ENCODE assay signal across 1 cellular context in the genomic region with DNA sequence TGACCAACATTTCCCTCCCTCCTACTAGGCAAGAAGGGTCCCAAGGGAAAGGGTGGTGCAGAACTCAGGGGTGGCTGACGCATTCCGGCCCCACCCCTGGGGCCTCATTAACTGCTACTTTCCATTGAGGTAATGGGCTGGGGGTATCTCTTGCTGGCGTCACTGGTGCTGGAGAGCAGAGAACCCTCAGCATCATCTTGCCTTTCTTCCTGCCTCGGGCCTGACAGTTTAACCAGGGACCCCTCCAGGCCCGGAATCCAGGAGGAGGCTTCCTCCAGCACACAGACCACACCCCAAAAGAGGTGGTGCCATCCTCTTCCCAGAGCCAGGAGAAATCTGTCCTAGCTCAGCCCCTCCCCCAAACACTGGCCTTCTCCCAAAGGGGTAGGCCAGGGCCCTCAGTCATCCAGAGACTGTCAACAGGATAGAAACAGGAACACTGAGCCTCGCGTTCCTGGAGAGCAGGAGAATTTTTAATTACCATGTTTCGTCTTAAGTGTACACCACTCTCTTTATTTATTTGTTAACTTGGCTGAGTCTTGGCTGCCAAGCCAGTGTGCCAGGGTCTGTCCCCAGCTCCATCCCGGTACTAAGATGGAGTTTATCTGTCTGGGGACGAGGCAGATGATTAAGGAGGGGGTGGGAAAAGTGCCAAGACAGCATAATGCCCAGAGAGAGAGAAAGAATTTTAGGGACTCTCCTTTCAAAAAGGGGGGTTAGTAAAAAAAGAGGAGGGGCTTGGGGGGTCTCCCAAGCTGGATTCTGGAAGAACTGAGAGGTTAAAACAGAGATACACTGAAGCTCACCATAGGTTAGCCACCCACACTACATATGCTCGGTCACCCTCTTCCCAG.
TF ChIP-seq lines count a peak whose summit lies in the region.

No MANE protein-coding gene starts in this region.

TF ChIP-seq in GM23338, 12 proteins besides CTCF, POLR2A, EP300 and RAD21 (continued from another document):
- TF ChIP-seq, protein P1, sequence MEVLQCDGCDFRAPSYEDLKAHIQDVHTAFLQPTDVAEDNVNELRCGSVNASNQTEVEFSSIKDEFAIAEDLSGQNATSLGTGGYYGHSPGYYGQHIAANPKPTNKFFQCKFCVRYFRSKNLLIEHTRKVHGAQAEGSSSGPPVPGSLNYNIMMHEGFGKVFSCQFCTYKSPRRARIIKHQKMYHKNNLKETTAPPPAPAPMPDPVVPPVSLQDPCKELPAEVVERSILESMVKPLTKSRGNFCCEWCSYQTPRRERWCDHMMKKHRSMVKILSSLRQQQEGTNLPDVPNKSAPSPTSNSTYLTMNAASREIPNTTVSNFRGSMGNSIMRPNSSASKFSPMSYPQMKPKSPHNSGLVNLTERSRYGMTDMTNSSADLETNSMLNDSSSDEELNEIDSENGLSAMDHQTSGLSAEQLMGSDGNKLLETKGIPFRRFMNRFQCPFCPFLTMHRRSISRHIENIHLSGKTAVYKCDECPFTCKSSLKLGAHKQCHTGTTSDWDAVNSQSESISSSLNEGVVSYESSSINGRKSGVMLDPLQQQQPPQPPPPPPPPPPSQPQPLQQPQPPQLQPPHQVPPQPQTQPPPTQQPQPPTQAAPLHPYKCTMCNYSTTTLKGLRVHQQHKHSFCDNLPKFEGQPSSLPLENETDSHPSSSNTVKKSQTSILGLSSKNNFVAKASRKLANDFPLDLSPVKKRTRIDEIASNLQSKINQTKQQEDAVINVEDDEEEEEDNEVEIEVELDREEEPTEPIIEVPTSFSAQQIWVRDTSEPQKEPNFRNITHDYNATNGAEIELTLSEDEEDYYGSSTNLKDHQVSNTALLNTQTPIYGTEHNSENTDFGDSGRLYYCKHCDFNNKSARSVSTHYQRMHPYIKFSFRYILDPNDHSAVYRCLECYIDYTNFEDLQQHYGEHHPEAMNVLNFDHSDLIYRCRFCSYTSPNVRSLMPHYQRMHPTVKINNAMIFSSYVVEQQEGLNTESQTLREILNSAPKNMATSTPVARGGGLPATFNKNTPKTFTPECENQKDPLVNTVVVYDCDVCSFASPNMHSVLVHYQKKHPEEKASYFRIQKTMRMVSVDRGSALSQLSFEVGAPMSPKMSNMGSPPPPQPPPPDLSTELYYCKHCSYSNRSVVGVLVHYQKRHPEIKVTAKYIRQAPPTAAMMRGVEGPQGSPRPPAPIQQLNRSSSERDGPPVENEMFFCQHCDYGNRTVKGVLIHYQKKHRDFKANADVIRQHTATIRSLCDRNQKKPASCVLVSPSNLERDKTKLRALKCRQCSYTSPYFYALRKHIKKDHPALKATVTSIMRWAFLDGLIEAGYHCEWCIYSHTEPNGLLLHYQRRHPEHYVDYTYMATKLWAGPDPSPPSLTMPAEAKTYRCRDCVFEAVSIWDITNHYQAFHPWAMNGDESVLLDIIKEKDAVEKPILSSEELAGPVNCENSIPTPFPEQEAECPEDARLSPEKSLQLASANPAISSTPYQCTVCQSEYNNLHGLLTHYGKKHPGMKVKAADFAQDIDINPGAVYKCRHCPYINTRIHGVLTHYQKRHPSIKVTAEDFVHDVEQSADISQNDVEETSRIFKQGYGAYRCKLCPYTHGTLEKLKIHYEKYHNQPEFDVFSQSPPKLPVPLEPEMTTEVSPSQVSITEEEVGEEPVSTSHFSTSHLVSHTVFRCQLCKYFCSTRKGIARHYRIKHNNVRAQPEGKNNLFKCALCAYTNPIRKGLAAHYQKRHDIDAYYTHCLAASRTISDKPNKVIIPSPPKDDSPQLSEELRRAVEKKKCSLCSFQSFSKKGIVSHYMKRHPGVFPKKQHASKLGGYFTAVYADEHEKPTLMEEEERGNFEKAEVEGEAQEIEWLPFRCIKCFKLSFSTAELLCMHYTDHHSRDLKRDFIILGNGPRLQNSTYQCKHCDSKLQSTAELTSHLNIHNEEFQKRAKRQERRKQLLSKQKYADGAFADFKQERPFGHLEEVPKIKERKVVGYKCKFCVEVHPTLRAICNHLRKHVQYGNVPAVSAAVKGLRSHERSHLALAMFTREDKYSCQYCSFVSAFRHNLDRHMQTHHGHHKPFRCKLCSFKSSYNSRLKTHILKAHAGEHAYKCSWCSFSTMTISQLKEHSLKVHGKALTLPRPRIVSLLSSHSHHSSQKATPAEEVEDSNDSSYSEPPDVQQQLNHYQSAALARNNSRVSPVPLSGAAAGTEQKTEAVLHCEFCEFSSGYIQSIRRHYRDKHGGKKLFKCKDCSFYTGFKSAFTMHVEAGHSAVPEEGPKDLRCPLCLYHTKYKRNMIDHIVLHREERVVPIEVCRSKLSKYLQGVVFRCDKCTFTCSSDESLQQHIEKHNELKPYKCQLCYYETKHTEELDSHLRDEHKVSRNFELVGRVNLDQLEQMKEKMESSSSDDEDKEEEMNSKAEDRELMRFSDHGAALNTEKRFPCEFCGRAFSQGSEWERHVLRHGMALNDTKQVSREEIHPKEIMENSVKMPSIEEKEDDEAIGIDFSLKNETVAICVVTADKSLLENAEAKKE (CRISPR knock-in tag; IDR thresholded peaks at IDR 0.05), result no peak
- no peak for TF ChIP-seq CREB1 (CRISPR knock-in tag; IDR thresholded peaks at IDR 0.05; ENCODE audit: low read depth)
- no peak for TF ChIP-seq POLR2AphosphoS5 (IDR thresholded peaks at IDR 0.05; ENCODE audit: low read depth)
- TF ChIP-seq NANOG (IDR thresholded peaks at IDR 0.05; ENCODE audit: borderline replicate concordance), result no peak
